8 cellular contexts compared by ENCODE assay signal in the genomic region with DNA sequence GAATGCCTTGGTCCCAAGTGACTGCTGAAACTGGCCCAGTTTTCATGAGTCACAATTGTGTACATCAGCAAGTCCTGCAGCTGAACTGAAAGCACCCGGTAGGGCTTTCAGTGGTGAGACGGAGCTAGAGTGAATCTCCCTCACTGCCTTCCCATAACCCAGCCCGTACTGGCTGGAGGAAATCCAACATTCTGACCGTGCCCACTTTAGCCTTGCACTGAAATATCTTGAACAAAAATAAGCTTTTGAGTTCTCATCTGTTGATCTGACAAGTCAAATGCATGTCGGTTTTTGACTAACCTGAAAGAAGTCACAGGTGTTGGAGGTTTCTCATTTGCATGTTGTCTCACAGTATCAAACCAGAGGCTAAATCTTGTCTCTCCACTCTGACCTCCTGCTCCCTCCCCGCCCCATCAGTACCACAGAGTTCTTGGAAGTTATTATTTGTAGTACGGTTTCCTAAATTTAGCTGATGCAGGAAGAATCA. TPM values are rescaled to one million over a fixed set of nuclear protein-coding genes. Genes with fewer than 3 reads are reported as not detected.
DNase-seq lines count a peak whose midpoint lies in the region; ATAC-seq, FAIRE-seq and TF ChIP-seq lines count a peak whose summit lies in the region.

No MANE protein-coding gene starts in this region.

- ATAC-seq in GM21576 (IDR thresholded peaks at IDR 0.05; ENCODE audit: unreplicated experiment): peak; percentile 69
- ATAC-seq in stimulated activated memory B cell treated with anti-CD40 and anti-IgM and Interleukin-4, amounts not matched to agents 10 μg/mL and 1 μg/mL and 100 μg/mL, for 72 hours: peak; percentile 83

- TF ChIP-seq CTCF in fibroblast of mammary gland (conservative IDR thresholded peaks at IDR 0.05; ENCODE audit: control insufficient read depth, insufficient read depth, low read depth, low read length) (no peak), CD14-positive monocyte (IDR thresholded peaks at IDR 0.05) (no peak)

- intact Hi-C loops in CD14-positive monocyte (cut with micrococcal nuclease): no loop called here

- no peaks in the 10 kb centered on the region for H3K27me3 Mint-ChIP-seq in stimulated activated memory B cell treated with anti-CD40 and anti-IgM and Interleukin-4, amounts not matched to agents 10 μg/mL and 1 μg/mL and 100 μg/mL, for 72 hours
- peaks cover 0 to 2% (median 0%) of the 10 kb centered on the region in 3 donors for H3K27me3 Mint-ChIP-seq in immature natural killer cell (ENCODE audit: low read depth in 3 of 3)
- peaks cover 0 to 5% (median 2%) of the 10 kb centered on the region in 3 donors for H3K27me3 Mint-ChIP-seq in CD14-positive monocyte (ENCODE audit: low read depth in 3 of 3)

- no peak overlapping the region for H3K4me3 ChIP-seq in fibroblast of mammary gland (ENCODE audit: control insufficient read depth, low read depth, low read length)

- DNase-seq in HTR-8/SVneo (ENCODE audit: insufficient read length, low spot score) (peak; percentile 36), fibroblast of mammary gland (ENCODE audit: low read depth) (peak; percentile 98), immature natural killer cell (no peak), NCI-H345 (lab: John Stamatoyannopoulos, UW) (no peak), CD14-positive monocyte (ENCODE audit: low spot score) (no peak)

- peaks cover 17% of the 10 kb centered on the region for H3K36me3 Mint-ChIP-seq in stimulated activated memory B cell treated with anti-CD40 and anti-IgM and Interleukin-4, amounts not matched to agents 10 μg/mL and 1 μg/mL and 100 μg/mL, for 72 hours
- peaks cover 0 to 4% (median 0%) of the 10 kb centered on the region in 3 donors for H3K36me3 Mint-ChIP-seq in immature natural killer cell
- peaks cover 33 to 45% of the 10 kb centered on the region in 2 donors for H3K36me3 Mint-ChIP-seq in CD14-positive monocyte

- no peaks in the 10 kb centered on the region for H3K9me3 Mint-ChIP-seq in stimulated activated memory B cell treated with anti-CD40 and anti-IgM and Interleukin-4, amounts not matched to agents 10 μg/mL and 1 μg/mL and 100 μg/mL, for 72 hours
- H3K9me3 Mint-ChIP-seq in immature natural killer cell: peaks cover 0 to 4% (median 0%) of the 10 kb centered on the region in 6 donors
- peaks cover 0 to 3% (median 0%) of the 10 kb centered on the region in 7 donors for H3K9me3 Mint-ChIP-seq in CD14-positive monocyte

- H3K4me1 Mint-ChIP-seq in stimulated activated memory B cell treated with anti-CD40 and anti-IgM and Interleukin-4, amounts not matched to agents 10 μg/mL and 1 μg/mL and 100 μg/mL, for 72 hours: peaks cover 6% of the 10 kb centered on the region
- H3K4me1 Mint-ChIP-seq in immature natural killer cell (peaks cover 5 to 7% of the 10 kb centered on the region in 2 donors), CD14-positive monocyte (no peaks in the 10 kb centered on the region)

- H3K27ac Mint-ChIP-seq in stimulated activated memory B cell treated with anti-CD40 and anti-IgM and Interleukin-4, amounts not matched to agents 10 μg/mL and 1 μg/mL and 100 μg/mL, for 72 hours: no peak overlapping the region
- no peak overlapping the region for H3K27ac Mint-ChIP-seq in immature natural killer cell
- no peak overlapping the region for H3K27ac Mint-ChIP-seq in CD14-positive monocyte

- peak; percentile 38 for TF ChIP-seq POLR2A in GM15510 (IDR thresholded peaks at IDR 0.05; ENCODE audit: borderline replicate concordance, extremely low read depth, insufficient read length)

- FAIRE-seq in HTR-8/SVneo (lab: Jason Lieb, UNC): no peak

- H3K4me3 Mint-ChIP-seq in stimulated activated memory B cell treated with anti-CD40 and anti-IgM and Interleukin-4, amounts not matched to agents 10 μg/mL and 1 μg/mL and 100 μg/mL, for 72 hours: no peak overlapping the region
- H3K4me3 Mint-ChIP-seq in immature natural killer cell: no peak overlapping the region
- H3K4me3 Mint-ChIP-seq in CD14-positive monocyte: no peak overlapping the region

RNA-seq across cellular contexts. Expression of gene DUSP22, which starts 35.9 kb away (rescaled TPM):
- polyA plus RNA-seq in immature natural killer cell: 10 to 100 TPM; 55.0 to 80.1 (median 65.3) TPM
- polyA plus RNA-seq in CD14-positive monocyte: 100 to 1,000 TPM; 107 to 117 TPM

Comparison
In these comparisons a context has a peak if more than half of its experiments do, and no peak if none do; other contexts are left out.
1. DNase-seq: peak in HTR-8/SVneo (single experiment) and fibroblast of mammary gland (single experiment); none in immature natural killer cell (0 of 3), NCI-H345 (single experiment) and CD14-positive monocyte (single experiment).